ENCODE assay signal across 9 cellular contexts in genomic region chr2:75605770-75606535, GRCh38. TPM values are rescaled to one million over a fixed set of nuclear protein-coding genes. Genes with fewer than 3 reads are reported as not detected.
DNase-seq lines count a peak whose midpoint lies in the region; FAIRE-seq and TF ChIP-seq lines count a peak whose summit lies in the region.
"Had no signal": no experiment of that assay in that cellular context is flagged by ENCODE, and none has a peak within 500 bp of the region (broad histone marks: within the 10 kb centered on the region; RNA-seq: fewer than 3 reads in every experiment).

No MANE protein-coding gene starts in this region.

- peak overlapping the region; percentile 37 for H3K4me3 ChIP-seq in osteoblast (ENCODE audit: insufficient read depth, low read length)
- H3K4me3 ChIP-seq: SJCRH30 had no signal

- peak overlapping the region; percentile 80 for H3K27ac ChIP-seq in epithelial cell of prostate
- peak overlapping the region; percentile 97 for H3K27ac ChIP-seq in osteoblast (ENCODE audit: low read depth, low read length)
- H3K27ac ChIP-seq: SJCRH30 had no signal

- no peaks in the 10 kb centered on the region for H3K79me2 ChIP-seq in osteoblast (ENCODE audit: insufficient read depth, low read length)

- TF ChIP-seq CTCF in osteoblast (IDR thresholded peaks at IDR 0.05; ENCODE audit: extremely low read depth, low read depth, low read length), result peak; percentile 56

- H3K4me2 ChIP-seq in osteoblast (ENCODE audit: insufficient read depth, low read length), result peak overlapping the region; percentile 81

- FAIRE-seq in frontal cortex (lab: Jason Lieb, UNC), result no peak

- DNase-seq in ELR (ENCODE audit: low read depth), result peak; percentile 99
- DNase-seq in NCI-H510A treated with DMSO at 0.1 percent for 48 hours (lab: John Stamatoyannopoulos, UW), result peak; percentile 44
- DNase-seq in epithelial cell of prostate (ENCODE audit: low read depth, low spot score), result peak; percentile 79
- peak; percentile 82 for DNase-seq in osteoblast (ENCODE audit: insufficient read length, low spot score, missing footprints)
- DNase-seq in frontal cortex (ENCODE audit: low spot score in 2 of 2), result no peak
- DNase-seq in NCI-H82 treated with DMSO at 0.1 percent for 48 hours (lab: John Stamatoyannopoulos, UW; ENCODE audit: unreplicated experiment), result no peak
- no peak for DNase-seq in SHP77 treated with DMSO at 0.1 percent for 48 hours (lab: John Stamatoyannopoulos, UW)
- no peak for DNase-seq in stimulated activated CD4-positive, alpha-beta T cell treated with anti-CD3 and anti-CD28 coated beads, Interleukin-12 subunit alpha, Interleukin-12 subunit beta, amount 100 ng/mL, for 4 hours
- DNase-seq: SJCRH30 had no signal

- no peaks in the 10 kb centered on the region for H4K20me1 ChIP-seq in osteoblast (ENCODE audit: insufficient read depth, low read length)

- peaks cover 69% of the 10 kb centered on the region for H3K4me1 ChIP-seq in osteoblast (ENCODE audit: insufficient read depth, low read length)

- H3K27me3 ChIP-seq in osteoblast (ENCODE audit: insufficient read depth, low read length), result no peaks in the 10 kb centered on the region

- H3K9me3 ChIP-seq in osteoblast (ENCODE audit: low read depth, low read length), result no peaks in the 10 kb centered on the region
- H3K9me3 ChIP-seq: SJCRH30 had no signal

- no peak overlapping the region for H2AFZ ChIP-seq in osteoblast (ENCODE audit: low read length)

- no peaks in the 10 kb centered on the region for H3K36me3 ChIP-seq in osteoblast (ENCODE audit: insufficient read depth, low read length)
- H3K36me3 ChIP-seq: SJCRH30 had no signal

RNA-seq across cellular contexts. Expression of gene MRPL19, which starts 40.6 kb away (rescaled TPM):
- total RNA-seq in osteoblast (35.8 and 40.7 TPM in 2 replicates), frontal cortex (31.0 TPM)

RNA-seq across cellular contexts. Expression of gene EVA1A, which starts 45.2 kb away (rescaled TPM):
- total RNA-seq in osteoblast, result 70.9 and 74.8 TPM in 2 replicates
- total RNA-seq in frontal cortex, result 0.41 TPM
- total RNA-seq: SJCRH30 had no signal

Comparison
In these comparisons a context has a peak if more than half of its experiments do, and no peak if none do; other contexts are left out.
1. DNase-seq: peak in ELR (single experiment), NCI-H510A treated with DMSO at 0.1 percent for 48 hours (single experiment), epithelial cell of prostate (single experiment) and osteoblast (single experiment); none in frontal cortex (0 of 2), NCI-H82 treated with DMSO at 0.1 percent for 48 hours (single experiment), SHP77 treated with DMSO at 0.1 percent for 48 hours (single experiment) and stimulated activated CD4-positive, alpha-beta T cell treated with anti-CD3 and anti-CD28 coated beads, Interleukin-12 subunit alpha, Interleukin-12 subunit beta, amount 100 ng/mL, for 4 hours (single experiment).
2. RNA of gene EVA1A, which starts 45.2 kb away (total RNA-seq): 70.9 to 74.8 TPM in osteoblast; 0.41 TPM in frontal cortex (single experiment); every median in the first group is over 10 times any median in the second.